ENCODE assay signal across 8 cellular contexts in genomic region chr14:101808894-101809670, GRCh38. TPM values are rescaled to one million over a fixed set of nuclear protein-coding genes. Genes with fewer than 3 reads are reported as not detected.
DNase-seq lines count a peak whose midpoint lies in the region; FAIRE-seq and TF ChIP-seq lines count a peak whose summit lies in the region.

No MANE protein-coding gene starts in this region.

- no peak for TF ChIP-seq EP300 in sigmoid colon (IDR thresholded peaks at IDR 0.05)

- no peak overlapping the region for H2AFZ ChIP-seq in SU-DHL-6 (ENCODE audit: low read depth, low read length, severe bottlenecking)

- no peaks in the 10 kb centered on the region for H4K20me1 ChIP-seq in SU-DHL-6 (ENCODE audit: low read depth, low read length)

- H3K4me3 ChIP-seq in GM12865 (ENCODE audit: low read depth, low read length) (peak overlapping the region; percentile 91), SU-DHL-6 (ENCODE audit: insufficient read depth, low read length, poor library complexity, severe bottlenecking) (peak overlapping the region; percentile 64), fibroblast of pulmonary artery (replicated peaks; ENCODE audit: low read depth, low read length) (peak overlapping the region; percentile 91), sigmoid colon (peak overlapping the region; percentile 51 to 67 (median 66))

- no peaks in the 10 kb centered on the region for H3K9me2 ChIP-seq in SU-DHL-6 (replicated peaks; ENCODE audit: insufficient read depth, low read length)

- no peak for DNase-seq in GM12865 (ENCODE audit: low read depth)
- no peak for DNase-seq in fibroblast of pulmonary artery (ENCODE audit: low read depth)
- DNase-seq in sigmoid colon = no peak
- no peak for DNase-seq in kidney glomerular epithelial cell (lab: John Stamatoyannopoulos, UW)
- no peak for DNase-seq in iPS-NIHi7 (ENCODE audit: extremely low spot score)
- no peak for DNase-seq in D721Med (ENCODE audit: insufficient read length, low spot score)
- DNase-seq in activated CD4-positive, alpha-beta T cell treated with anti-CD3 and anti-CD28 coated beads, Interleukin-2, amount 50 U/mL, for 1 hour = no peak

- no peak for TF ChIP-seq POLR2A in sigmoid colon (IDR thresholded peaks at IDR 0.05)

- peak overlapping the region; percentile 81 for H3K4me2 ChIP-seq in SU-DHL-6 (ENCODE audit: low read depth, low read length, poor library complexity, severe bottlenecking)

- intact Hi-C loops in sigmoid colon (cut with DNase I) = no loop called here

- H3K4me1 ChIP-seq in sigmoid colon = peaks cover 0 to 42% (median 32%) of the 10 kb centered on the region in 4 donors

- H3K27me3 ChIP-seq in SU-DHL-6 (ENCODE audit: low read length) = no peaks in the 10 kb centered on the region
- H3K27me3 ChIP-seq in sigmoid colon = no peaks in the 10 kb centered on the region

- peaks cover 35% of the 10 kb centered on the region; the same call in 1 of the 2 replicates for H3F3A ChIP-seq in SU-DHL-6 (ENCODE audit: insufficient read depth)

- H3K27ac ChIP-seq in SU-DHL-6 (ENCODE audit: low read depth, low read length) (peak overlapping the region; percentile 93), sigmoid colon (peak overlapping the region; percentile 96 to 98 (median 97))

- TF ChIP-seq CTCF in GM12865 (IDR thresholded peaks at IDR 0.05; ENCODE audit: insufficient read depth, low read depth, low read length, missing control alignments) (no peak), SU-DHL-6 (IDR thresholded peaks at IDR 0.05; ENCODE audit: insufficient read depth, low read length, poor library complexity, severe bottlenecking) (no peak), fibroblast of pulmonary artery (IDR thresholded peaks at IDR 0.05; ENCODE audit: low read length, missing control alignments) (no peak), sigmoid colon (IDR thresholded peaks at IDR 0.05) (no peak), D721Med (IDR thresholded peaks at IDR 0.05; ENCODE audit: insufficient read depth, missing control alignments) (no peak)

- H3K36me3 ChIP-seq in SU-DHL-6 (ENCODE audit: low read length) (no peaks in the 10 kb centered on the region), sigmoid colon (no peaks in the 10 kb centered on the region)

- no peak for FAIRE-seq in D721Med (lab: Jason Lieb, UNC)

- H3K79me2 ChIP-seq in SU-DHL-6 (ENCODE audit: insufficient read depth, low read length) = peaks cover 39% of the 10 kb centered on the region

- WGBS in sigmoid colon, 2 donors = 35 to 43% methylated on average over 6 of the region's 6 CpGs

- H3K9me3 ChIP-seq in SU-DHL-6 (ENCODE audit: insufficient read depth, low read length) = no peaks in the 10 kb centered on the region
- no peaks in the 10 kb centered on the region for H3K9me3 ChIP-seq in sigmoid colon

- H3K9ac ChIP-seq in SU-DHL-6 (ENCODE audit: low read length) = peak overlapping the region; percentile 72

RNA-seq across cellular contexts. Expression of gene PPP2R5C, which starts 47.6 kb away (rescaled TPM):
- 100 to 1,000 TPM; 115 to 175 (median 147) TPM for total RNA-seq in sigmoid colon
- polyA plus RNA-seq in sigmoid colon = 100 to 1,000 TPM in 2 of 3 donors, 10 to 100 TPM in 1; 90.2 to 133 (median 123) TPM
